ENCODE assay signal across 29 cellular contexts in the genomic region with DNA sequence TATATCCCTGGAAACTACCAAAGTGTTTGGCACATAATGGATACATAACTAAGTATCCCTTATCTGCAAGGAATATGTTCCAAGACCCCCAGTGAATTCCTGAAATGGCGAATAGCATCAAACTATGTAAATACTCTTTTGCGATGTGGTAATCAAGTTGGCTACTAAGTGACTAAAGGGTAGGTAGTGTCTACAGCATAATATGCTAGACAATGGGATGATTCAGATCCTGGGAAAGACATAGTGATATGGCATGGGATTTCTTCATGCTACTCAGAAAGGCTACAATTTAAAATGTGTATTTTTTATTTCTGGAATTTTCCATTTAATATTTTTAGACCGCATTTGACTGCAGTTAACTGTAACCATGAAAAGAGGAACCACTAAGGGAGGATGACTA.
"Had no signal": no experiment of that assay in that cellular context is flagged by ENCODE, and none has a peak within 500 bp of the region (broad histone marks: within the 10 kb centered on the region; RNA-seq: fewer than 3 reads in every experiment).

No MANE protein-coding gene starts in this region.

- H2AFZ ChIP-seq: hepatocyte, neural progenitor cell, parathyroid adenoma had no signal

- DNase-seq: dorsolateral prefrontal cortex; effector CD4-positive, alpha-beta T cell; foreskin fibroblast; gastrocnemius medialis; head of caudate nucleus; left cardiac atrium; left lung; mammary epithelial cell; mesendoderm; midbrain; naive thymus-derived CD4-positive, alpha-beta T cell; stimulated activated CD4-positive, alpha-beta T cell treated with anti-CD3 and anti-CD28 coated beads, Interleukin-12 subunit alpha, Interleukin-12 subunit beta, amount 100 ng/mL, for 4 hours; stimulated activated CD4-positive, alpha-beta T cell treated with anti-CD3 and anti-CD28 coated beads, Interleukin-1b, Interleukin-23, amount 100 ng/mL, for 48 hours; stimulated activated CD4-positive, alpha-beta T cell treated with anti-CD3 and anti-CD28 coated beads, Interleukin-4, amount 100 ng/mL, for 1 hour; stimulated activated naive CD4-positive, alpha-beta T cell treated with Interleukin-2 at 50 U/mL for 16 hours; stomach; thyroid gland; trophoblast cell had no signal

- H3K27me3 ChIP-seq: dorsolateral prefrontal cortex, gastrocnemius medialis, hepatocyte, left lung, neural progenitor cell, right atrium auricular region, stomach, thyroid gland, vagina had no signal

- H3K27ac ChIP-seq: coronary artery, dorsolateral prefrontal cortex, epithelial cell of prostate, gastrocnemius medialis, hepatocyte, left lung, neural progenitor cell, parathyroid adenoma, right atrium auricular region, stomach, thyroid gland, vagina had no signal

- H3K4me2 ChIP-seq: hepatocyte, neural progenitor cell, smooth muscle cell had no signal

- H3K4me3 ChIP-seq: coronary artery, dorsolateral prefrontal cortex, gastrocnemius medialis, hepatocyte, left lung, neural progenitor cell, right atrium auricular region, smooth muscle cell, stomach, thyroid gland, vagina had no signal

- H3K79me2 ChIP-seq: hepatocyte, parathyroid adenoma had no signal

- ATAC-seq: esophagus mucosa; gastrocnemius medialis; left cardiac atrium; left lung; naive thymus-derived CD4-positive, alpha-beta T cell; sciatic nerve; stimulated activated effector memory CD8-positive, alpha-beta T cell treated with anti-CD3 and anti-CD28 coated beads, Interleukin-12 subunit alpha, Interleukin-12 subunit beta, amount 100 ng/mL, for 72 hours had no signal

- H3K4me1 ChIP-seq: gastrocnemius medialis, left lung, neural progenitor cell, parathyroid adenoma, right atrium auricular region, stomach, thyroid gland, vagina had no signal

- H3K36me3 ChIP-seq: gastrocnemius medialis, left lung, right atrium auricular region, stomach, thyroid gland, vagina had no signal

- H3K9ac ChIP-seq: neural progenitor cell, parathyroid adenoma had no signal

- H3K9me3 ChIP-seq: gastrocnemius medialis, left lung, right atrium auricular region, thyroid gland, vagina had no signal
